Comparison of ENCODE assay signal across 8 cellular contexts in the genomic region with DNA sequence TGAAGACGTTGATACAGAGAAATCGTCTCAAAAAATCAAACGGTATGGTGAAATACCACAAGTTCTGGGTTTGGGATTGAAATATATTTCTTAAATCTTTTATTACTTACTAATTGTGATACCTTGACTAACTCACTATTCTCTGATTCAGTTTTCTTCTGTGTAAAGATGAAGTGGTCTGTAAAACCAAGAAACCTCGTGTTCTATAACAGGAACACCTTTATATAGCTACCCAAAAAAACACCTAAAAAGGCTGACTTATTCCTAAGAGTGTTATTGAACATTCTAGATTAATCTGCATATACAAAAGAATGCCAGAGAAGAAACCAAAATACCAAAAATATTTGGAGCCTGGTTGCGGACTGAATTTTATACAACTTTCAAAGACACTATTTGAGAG. TPM values are rescaled to one million over a fixed set of nuclear protein-coding genes. Genes with fewer than 3 reads are reported as not detected.
A peak's percentile ranks its signal among the peaks of the same experiment; 100 is the strongest.
DNase-seq lines count a peak whose midpoint lies in the region; ATAC-seq and TF ChIP-seq lines count a peak whose summit lies in the region.

No MANE protein-coding gene starts in this region.

- peak overlapping the region; percentile 98 for H3K4me3 ChIP-seq in iPS-20b (ENCODE audit: low read length)

- H3K36me3 Mint-ChIP-seq in activated CD4-positive, alpha-beta T cell treated with anti-CD3 and anti-CD28 coated beads, Interleukin-2, amount 10 ng/mL, durations not matched to agents 24 days and 14 days (ENCODE audit: low read depth) = peaks cover 12% of the 10 kb centered on the region
- no peaks in the 10 kb centered on the region for H3K36me3 Mint-ChIP-seq in WTC11

- H3K36me3 ChIP-seq in iPS-20b (ENCODE audit: insufficient read depth, low read depth, low read length) = no peaks in the 10 kb centered on the region

- H3K9me3 Mint-ChIP-seq in activated CD4-positive, alpha-beta T cell treated with anti-CD3 and anti-CD28 coated beads, Interleukin-2, amount 10 ng/mL, durations not matched to agents 24 days and 14 days = no peaks in the 10 kb centered on the region
- H3K9me3 Mint-ChIP-seq in WTC11 = no peaks in the 10 kb centered on the region

- ATAC-seq in WTC11 (no peak), HG02970 (IDR thresholded peaks at IDR 0.05; ENCODE audit: low FRiP score, unreplicated experiment) (no peak)

- peak overlapping the region; percentile 89 for H3K4me3 Mint-ChIP-seq in activated CD4-positive, alpha-beta T cell treated with anti-CD3 and anti-CD28 coated beads, Interleukin-2, amount 10 ng/mL, durations not matched to agents 24 days and 14 days
- H3K4me3 Mint-ChIP-seq in WTC11 = peak overlapping the region; percentile 85

- H3K9me3 ChIP-seq in iPS-20b (ENCODE audit: insufficient read depth, low read depth, low read length) = no peaks in the 10 kb centered on the region

- H3K27me3 Mint-ChIP-seq in activated CD4-positive, alpha-beta T cell treated with anti-CD3 and anti-CD28 coated beads, Interleukin-2, amount 10 ng/mL, durations not matched to agents 24 days and 14 days = peaks cover 5% of the 10 kb centered on the region
- H3K27me3 Mint-ChIP-seq in WTC11 (ENCODE audit: low read depth) = peaks cover 4% of the 10 kb centered on the region

- H3K27ac ChIP-seq in iPS-20b (ENCODE audit: low read length) (no peak overlapping the region), temporal lobe (ENCODE audit: low read depth, low read length) (peak overlapping the region; percentile 77)

- intact Hi-C loops in activated CD4-positive, alpha-beta T cell treated with anti-CD3 and anti-CD28 coated beads, Interleukin-2, amount 10 ng/mL, durations not matched to agents 24 days and 14 days (cut with micrococcal nuclease) = no loop called here

- peak overlapping the region; percentile 93 for H3K27ac Mint-ChIP-seq in activated CD4-positive, alpha-beta T cell treated with anti-CD3 and anti-CD28 coated beads, Interleukin-2, amount 10 ng/mL, durations not matched to agents 24 days and 14 days
- no peak overlapping the region for H3K27ac Mint-ChIP-seq in WTC11

- no peak for TF ChIP-seq CTCF in WTC11 (IDR thresholded peaks at IDR 0.05)

- H3K4me1 ChIP-seq in iPS-20b (ENCODE audit: insufficient read depth, low read length) = no peaks in the 10 kb centered on the region

- H3K4me1 Mint-ChIP-seq in activated CD4-positive, alpha-beta T cell treated with anti-CD3 and anti-CD28 coated beads, Interleukin-2, amount 10 ng/mL, durations not matched to agents 24 days and 14 days = peaks cover 19% of the 10 kb centered on the region
- peaks cover 8% of the 10 kb centered on the region for H3K4me1 Mint-ChIP-seq in WTC11

- no peaks in the 10 kb centered on the region for H3K27me3 ChIP-seq in iPS-20b (ENCODE audit: insufficient read depth, low read length)

- peak overlapping the region; percentile 70; the same call in 1 of the 2 replicates for H3K9ac ChIP-seq in iPS-20b (ENCODE audit: low read depth, low read length)

- CTCF ChIA-PET in WTC11 (lab: Charles Lee) = no interaction called here

- no peak for DNase-seq in activated CD4-positive, alpha-beta T cell treated with anti-CD3 and anti-CD28 coated beads, Interleukin-2, amount 10 ng/mL, durations not matched to agents 24 days and 14 days
- DNase-seq in activated CD4-positive, alpha-beta T cell treated with anti-CD3 and anti-CD28 coated beads, Interleukin-2, amount 50 U/mL, for 4 hours = no peak
- DNase-seq in WTC11 (ENCODE audit: low spot score) = no peak
- DNase-seq in SHP77 treated with DMSO at 0.1 percent for 48 hours (lab: John Stamatoyannopoulos, UW) = no peak
- no peak for DNase-seq in COLO668 (lab: John Stamatoyannopoulos, UW; ENCODE audit: unreplicated experiment)

- POLR2A ChIA-PET in WTC11 (lab: Charles Lee) = no interaction called here

TF ChIP-seq in WTC11, 78 proteins besides CTCF, POLR2A, EP300 and RAD21 (continues in another document):
- no peak for TF ChIP-seq SP1 (CRISPR knock-in tag; conservative IDR thresholded peaks at IDR 0.05)
- TF ChIP-seq ELF4 (CRISPR knock-in tag; IDR thresholded peaks at IDR 0.05; ENCODE audit: low read depth) = no peak
- TF ChIP-seq KAT7 (CRISPR knock-in tag; IDR thresholded peaks at IDR 0.05; ENCODE audit: borderline replicate concordance) = no peak
- TF ChIP-seq, protein P1, sequence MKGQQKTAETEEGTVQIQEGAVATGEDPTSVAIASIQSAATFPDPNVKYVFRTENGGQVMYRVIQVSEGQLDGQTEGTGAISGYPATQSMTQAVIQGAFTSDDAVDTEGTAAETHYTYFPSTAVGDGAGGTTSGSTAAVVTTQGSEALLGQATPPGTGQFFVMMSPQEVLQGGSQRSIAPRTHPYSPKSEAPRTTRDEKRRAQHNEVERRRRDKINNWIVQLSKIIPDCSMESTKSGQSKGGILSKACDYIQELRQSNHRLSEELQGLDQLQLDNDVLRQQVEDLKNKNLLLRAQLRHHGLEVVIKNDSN (CRISPR knock-in tag; IDR thresholded peaks at IDR 0.05) = no peak
- TF ChIP-seq ZNF317 (CRISPR knock-in tag; IDR thresholded peaks at IDR 0.05; ENCODE audit: borderline replicate concordance, low read depth) = no peak
- TF ChIP-seq, protein P2, sequence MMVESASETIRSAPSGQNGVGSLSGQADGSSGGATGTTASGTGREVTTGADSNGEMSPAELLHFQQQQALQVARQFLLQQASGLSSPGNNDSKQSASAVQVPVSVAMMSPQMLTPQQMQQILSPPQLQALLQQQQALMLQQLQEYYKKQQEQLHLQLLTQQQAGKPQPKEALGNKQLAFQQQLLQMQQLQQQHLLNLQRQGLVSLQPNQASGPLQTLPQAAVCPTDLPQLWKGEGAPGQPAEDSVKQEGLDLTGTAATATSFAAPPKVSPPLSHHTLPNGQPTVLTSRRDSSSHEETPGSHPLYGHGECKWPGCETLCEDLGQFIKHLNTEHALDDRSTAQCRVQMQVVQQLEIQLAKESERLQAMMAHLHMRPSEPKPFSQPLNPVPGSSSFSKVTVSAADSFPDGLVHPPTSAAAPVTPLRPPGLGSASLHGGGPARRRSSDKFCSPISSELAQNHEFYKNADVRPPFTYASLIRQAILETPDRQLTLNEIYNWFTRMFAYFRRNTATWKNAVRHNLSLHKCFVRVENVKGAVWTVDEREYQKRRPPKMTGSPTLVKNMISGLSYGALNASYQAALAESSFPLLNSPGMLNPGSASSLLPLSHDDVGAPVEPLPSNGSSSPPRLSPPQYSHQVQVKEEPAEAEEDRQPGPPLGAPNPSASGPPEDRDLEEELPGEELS (CRISPR knock-in tag; IDR thresholded peaks at IDR 0.05) = no peak
- no peak for TF ChIP-seq ZNF219 (CRISPR knock-in tag; IDR thresholded peaks at IDR 0.05; ENCODE audit: borderline replicate concordance)
- no peak for TF ChIP-seq FOXK1 (CRISPR knock-in tag; IDR thresholded peaks at IDR 0.05)
- TF ChIP-seq, protein P3, sequence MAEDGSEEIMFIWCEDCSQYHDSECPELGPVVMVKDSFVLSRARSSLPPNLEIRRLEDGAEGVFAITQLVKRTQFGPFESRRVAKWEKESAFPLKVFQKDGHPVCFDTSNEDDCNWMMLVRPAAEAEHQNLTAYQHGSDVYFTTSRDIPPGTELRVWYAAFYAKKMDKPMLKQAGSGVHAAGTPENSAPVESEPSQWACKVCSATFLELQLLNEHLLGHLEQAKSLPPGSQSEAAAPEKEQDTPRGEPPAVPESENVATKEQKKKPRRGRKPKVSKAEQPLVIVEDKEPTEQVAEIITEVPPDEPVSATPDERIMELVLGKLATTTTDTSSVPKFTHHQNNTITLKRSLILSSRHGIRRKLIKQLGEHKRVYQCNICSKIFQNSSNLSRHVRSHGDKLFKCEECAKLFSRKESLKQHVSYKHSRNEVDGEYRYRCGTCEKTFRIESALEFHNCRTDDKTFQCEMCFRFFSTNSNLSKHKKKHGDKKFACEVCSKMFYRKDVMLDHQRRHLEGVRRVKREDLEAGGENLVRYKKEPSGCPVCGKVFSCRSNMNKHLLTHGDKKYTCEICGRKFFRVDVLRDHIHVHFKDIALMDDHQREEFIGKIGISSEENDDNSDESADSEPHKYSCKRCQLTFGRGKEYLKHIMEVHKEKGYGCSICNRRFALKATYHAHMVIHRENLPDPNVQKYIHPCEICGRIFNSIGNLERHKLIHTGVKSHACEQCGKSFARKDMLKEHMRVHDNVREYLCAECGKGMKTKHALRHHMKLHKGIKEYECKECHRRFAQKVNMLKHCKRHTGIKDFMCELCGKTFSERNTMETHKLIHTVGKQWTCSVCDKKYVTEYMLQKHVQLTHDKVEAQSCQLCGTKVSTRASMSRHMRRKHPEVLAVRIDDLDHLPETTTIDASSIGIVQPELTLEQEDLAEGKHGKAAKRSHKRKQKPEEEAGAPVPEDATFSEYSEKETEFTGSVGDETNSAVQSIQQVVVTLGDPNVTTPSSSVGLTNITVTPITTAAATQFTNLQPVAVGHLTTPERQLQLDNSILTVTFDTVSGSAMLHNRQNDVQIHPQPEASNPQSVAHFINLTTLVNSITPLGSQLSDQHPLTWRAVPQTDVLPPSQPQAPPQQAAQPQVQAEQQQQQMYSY (CRISPR knock-in tag; IDR thresholded peaks at IDR 0.05) = no peak
- no peak for TF ChIP-seq NR1H2 (CRISPR knock-in tag; IDR thresholded peaks at IDR 0.05)
- TF ChIP-seq GABPB1 (CRISPR knock-in tag; IDR thresholded peaks at IDR 0.05) = no peak
- TF ChIP-seq, protein P4, sequence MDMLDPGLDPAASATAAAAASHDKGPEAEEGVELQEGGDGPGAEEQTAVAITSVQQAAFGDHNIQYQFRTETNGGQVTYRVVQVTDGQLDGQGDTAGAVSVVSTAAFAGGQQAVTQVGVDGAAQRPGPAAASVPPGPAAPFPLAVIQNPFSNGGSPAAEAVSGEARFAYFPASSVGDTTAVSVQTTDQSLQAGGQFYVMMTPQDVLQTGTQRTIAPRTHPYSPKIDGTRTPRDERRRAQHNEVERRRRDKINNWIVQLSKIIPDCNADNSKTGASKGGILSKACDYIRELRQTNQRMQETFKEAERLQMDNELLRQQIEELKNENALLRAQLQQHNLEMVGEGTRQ (CRISPR knock-in tag; IDR thresholded peaks at IDR 0.05) = no peak

RNA-seq across cellular contexts. Expression of a gene that starts 0.7 kb away (rescaled TPM):
- total RNA-seq in activated CD4-positive, alpha-beta T cell treated with anti-CD3 and anti-CD28 coated beads, Interleukin-2, amount 10 ng/mL, durations not matched to agents 24 days and 14 days = 0.17 and 0.35 TPM in 2 replicates
- 0.21 to 1.1 TPM (median 0.46 TPM) in 3 replicates for total RNA-seq in WTC11 (2021)
- total RNA-seq in temporal lobe = 0.49 TPM

RNA-seq across cellular contexts. Expression of a gene that starts 0.8 kb away (rescaled TPM):
- 11.0 and 11.6 TPM in 2 replicates for total RNA-seq in activated CD4-positive, alpha-beta T cell treated with anti-CD3 and anti-CD28 coated beads, Interleukin-2, amount 10 ng/mL, durations not matched to agents 24 days and 14 days
- total RNA-seq in WTC11 (2021) (3.9 to 5.0 TPM (median 4.7 TPM) in 3 replicates), temporal lobe (19.9 TPM)

RNA-seq across cellular contexts. Expression of a gene that starts 37.9 kb away (rescaled TPM):
- total RNA-seq in activated CD4-positive, alpha-beta T cell treated with anti-CD3 and anti-CD28 coated beads, Interleukin-2, amount 10 ng/mL, durations not matched to agents 24 days and 14 days = not detected in 2 replicates
- total RNA-seq in WTC11 (2021) (0.07 to 0.41 TPM in 2 of 3 replicates, not detected in the other), temporal lobe (9.6 TPM)
